Comparison of ENCODE assay signal across 8 cellular contexts in genomic region chr15:41661078-41661528, GRCh38. TPM values are rescaled to one million over a fixed set of nuclear protein-coding genes. Genes with fewer than 3 reads are reported as not detected.
A peak's percentile ranks its signal among the peaks of the same experiment; 100 is the strongest.
DNase-seq lines count a peak whose midpoint lies in the region; ATAC-seq and TF ChIP-seq lines count a peak whose summit lies in the region.

No MANE protein-coding gene starts in this region.

- CTCF ChIA-PET in activated CD8-positive, alpha-beta T cell treated with anti-CD3 and anti-CD28 coated beads for 36 hours (lab: Charles Lee): interaction anchor here (0.6 to 1.8 kb wide), 3 partner anchors 113 to 244 kb away, joined by 3 to 6 read pairs (median 3); partner anchors contain the start of gene MAPKBP1

- H3K4me1 Mint-ChIP-seq in activated CD8-positive, alpha-beta T cell treated with anti-CD3 and anti-CD28 coated beads for 36 hours (ENCODE audit: low read depth): peaks cover 46% of the 10 kb centered on the region

- peak overlapping the region; percentile 93 for H3K27ac Mint-ChIP-seq in activated CD8-positive, alpha-beta T cell treated with anti-CD3 and anti-CD28 coated beads for 36 hours

- no peaks in the 10 kb centered on the region for H3K9me3 ChIP-seq in iPS-18c (ENCODE audit: control insufficient read depth, insufficient read depth, low read length)
- H3K9me3 ChIP-seq in thoracic aorta: no peaks in the 10 kb centered on the region

- H3K27me3 ChIP-seq in H7 (ENCODE audit: control insufficient read depth, insufficient read depth, low read length) (peaks cover 5% of the 10 kb centered on the region), thoracic aorta (replicated peaks; ENCODE audit: insufficient read depth) (no peaks in the 10 kb centered on the region)

- H3K36me3 ChIP-seq in H7 (replicated peaks; ENCODE audit: control insufficient read depth, insufficient read depth, low read length) (no peaks in the 10 kb centered on the region), thoracic aorta (no peaks in the 10 kb centered on the region)

- DNase-seq in AML-193 (lab: John Stamatoyannopoulos, UW) (peak; percentile 33 to 35), H7 (peak; percentile 32), thoracic aorta (ENCODE audit: low spot score) (no peak), SW 1271 (lab: John Stamatoyannopoulos, UW) (no peak)
- no peak for DNase-seq in activated CD8-positive, alpha-beta T cell treated with anti-CD3 and anti-CD28 coated beads for 36 hours

- peak overlapping the region; percentile 85 for H3K4me3 Mint-ChIP-seq in activated CD8-positive, alpha-beta T cell treated with anti-CD3 and anti-CD28 coated beads for 36 hours

- H3K27ac ChIP-seq in thoracic aorta: peak overlapping the region; percentile 65 to 78

- H3K4me3 ChIP-seq in H7 (ENCODE audit: insufficient read depth, low read depth, low read length) (peak overlapping the region; percentile 87), iPS-18c (ENCODE audit: insufficient read depth, low read depth, low read length) (peak overlapping the region; percentile 82), thoracic aorta (peak overlapping the region; percentile 72)

- H3K4me1 ChIP-seq in thoracic aorta (ENCODE audit: control insufficient read depth in 1 of 2, low read depth in 2 of 2): peaks cover 6 to 30% of the 10 kb centered on the region in 2 donors

- H3K27me3 Mint-ChIP-seq in activated CD8-positive, alpha-beta T cell treated with anti-CD3 and anti-CD28 coated beads for 36 hours: peaks cover 9% of the 10 kb centered on the region

- no peak for TF ChIP-seq CTCF in activated CD8-positive, alpha-beta T cell treated with anti-CD3 and anti-CD28 coated beads for 36 hours (IDR thresholded peaks at IDR 0.05)
- no peak for TF ChIP-seq CTCF in thoracic aorta (IDR thresholded peaks at IDR 0.05)

- peaks cover 5% of the 10 kb centered on the region for H3K9me3 Mint-ChIP-seq in activated CD8-positive, alpha-beta T cell treated with anti-CD3 and anti-CD28 coated beads for 36 hours

- ATAC-seq in activated CD8-positive, alpha-beta T cell treated with anti-CD3 and anti-CD28 coated beads for 36 hours: no peak
- ATAC-seq in thoracic aorta (ENCODE audit: insufficient number of reproducible peaks, low FRiP score, low read depth): no peak
- ATAC-seq in HG03469 (IDR thresholded peaks at IDR 0.05; ENCODE audit: unreplicated experiment): no peak
- ATAC-seq in HG03432 (IDR thresholded peaks at IDR 0.05; ENCODE audit: unreplicated experiment): no peak

- POLR2A ChIA-PET in activated CD8-positive, alpha-beta T cell treated with anti-CD3 and anti-CD28 coated beads for 36 hours (lab: Charles Lee): interaction anchor here (1.0 to 2.9 kb wide), 8 partner anchors 9 to 113 kb away, joined by 3 to 17 read pairs (median 6); partner anchors contain the start of gene MAPKBP1

- intact Hi-C loops in activated CD8-positive, alpha-beta T cell treated with anti-CD3 and anti-CD28 coated beads for 36 hours (cut with micrococcal nuclease): no loop called here

- peaks cover 6% of the 10 kb centered on the region for H3K36me3 Mint-ChIP-seq in activated CD8-positive, alpha-beta T cell treated with anti-CD3 and anti-CD28 coated beads for 36 hours (ENCODE audit: low read depth)

RNA-seq across cellular contexts. Expression of gene MGA, which starts 0.9 kb away (rescaled TPM):
- 21.4 and 27.8 TPM in 2 replicates for total RNA-seq in H7 (2014; rRNA removed; shearing (Covaris generic))
- total RNA-seq in activated CD8-positive, alpha-beta T cell treated with anti-CD3 and anti-CD28 coated beads for 36 hours: 10 to 100 TPM; 30.7 to 32.6 TPM
- 10 to 100 TPM; 32.5 to 57.2 TPM for total RNA-seq in thoracic aorta

Comparison
In these comparisons a context has a peak if more than half of its experiments do, and no peak if none do; other contexts are left out.
1. DNase-seq: peak in AML-193 (2 of 2) and H7 (single experiment); none in activated CD8-positive, alpha-beta T cell treated with anti-CD3 and anti-CD28 coated beads for 36 hours (single experiment), thoracic aorta (single experiment) and SW 1271 (0 of 2).
2. Peak in every context shown above with its lines, with median percentiles within 50 percentile points of each other: H3K4me3 ChIP-seq.